In the genomic region with DNA sequence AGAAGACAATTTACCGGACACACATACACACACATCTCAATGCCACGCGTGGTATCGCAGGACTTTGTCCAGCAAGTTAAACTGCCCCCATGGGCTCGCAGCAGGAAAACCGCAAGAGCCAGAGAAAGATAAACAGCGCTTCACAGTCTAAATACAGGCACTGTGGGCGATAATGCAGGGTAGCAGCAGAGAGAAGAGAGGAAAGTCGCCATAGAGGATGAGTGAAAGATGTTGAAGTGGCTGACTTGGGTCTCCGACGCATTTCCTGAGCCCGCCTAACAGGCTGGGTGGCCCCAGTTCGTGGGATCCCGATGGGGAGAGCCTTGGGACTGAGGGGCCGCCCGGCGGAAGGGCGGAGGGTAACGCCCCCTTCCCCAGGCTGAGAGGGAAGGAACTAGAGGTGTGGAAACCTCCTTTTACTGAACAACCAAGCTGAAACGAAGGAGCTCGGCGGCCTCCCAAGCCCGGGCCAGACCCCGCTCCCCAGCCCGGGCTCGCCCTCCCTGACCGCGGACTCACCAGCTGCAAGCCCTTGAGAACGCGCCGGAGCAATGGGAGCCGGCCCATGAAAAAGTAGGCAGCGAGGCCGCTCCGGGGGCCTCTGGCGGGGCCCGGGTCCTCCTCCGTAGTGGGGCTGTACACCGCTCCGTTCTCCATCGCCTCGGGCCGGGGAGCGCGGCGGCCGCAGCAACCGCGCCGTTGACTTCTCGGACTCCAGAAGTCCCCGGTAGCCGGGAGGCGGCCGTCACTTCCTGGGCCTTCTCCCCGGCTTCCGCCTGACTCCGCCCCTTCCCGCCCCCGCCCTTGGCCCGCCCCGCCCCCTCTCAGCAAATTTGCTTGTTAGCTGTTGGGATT, we compare ENCODE assay signal across 1 cellular context.
TF ChIP-seq lines count a peak whose summit lies in the region.

TSS of gene CMTM6 (minus strand) at position 764 of the 855 bp plus-strand sequence. CDS start at position 657, 107 bp downstream.

TF ChIP-seq in GM12878, 131 proteins besides CTCF, POLR2A, EP300 and RAD21 (continued from another document and continues in another):
- TF ChIP-seq, protein P1, sequence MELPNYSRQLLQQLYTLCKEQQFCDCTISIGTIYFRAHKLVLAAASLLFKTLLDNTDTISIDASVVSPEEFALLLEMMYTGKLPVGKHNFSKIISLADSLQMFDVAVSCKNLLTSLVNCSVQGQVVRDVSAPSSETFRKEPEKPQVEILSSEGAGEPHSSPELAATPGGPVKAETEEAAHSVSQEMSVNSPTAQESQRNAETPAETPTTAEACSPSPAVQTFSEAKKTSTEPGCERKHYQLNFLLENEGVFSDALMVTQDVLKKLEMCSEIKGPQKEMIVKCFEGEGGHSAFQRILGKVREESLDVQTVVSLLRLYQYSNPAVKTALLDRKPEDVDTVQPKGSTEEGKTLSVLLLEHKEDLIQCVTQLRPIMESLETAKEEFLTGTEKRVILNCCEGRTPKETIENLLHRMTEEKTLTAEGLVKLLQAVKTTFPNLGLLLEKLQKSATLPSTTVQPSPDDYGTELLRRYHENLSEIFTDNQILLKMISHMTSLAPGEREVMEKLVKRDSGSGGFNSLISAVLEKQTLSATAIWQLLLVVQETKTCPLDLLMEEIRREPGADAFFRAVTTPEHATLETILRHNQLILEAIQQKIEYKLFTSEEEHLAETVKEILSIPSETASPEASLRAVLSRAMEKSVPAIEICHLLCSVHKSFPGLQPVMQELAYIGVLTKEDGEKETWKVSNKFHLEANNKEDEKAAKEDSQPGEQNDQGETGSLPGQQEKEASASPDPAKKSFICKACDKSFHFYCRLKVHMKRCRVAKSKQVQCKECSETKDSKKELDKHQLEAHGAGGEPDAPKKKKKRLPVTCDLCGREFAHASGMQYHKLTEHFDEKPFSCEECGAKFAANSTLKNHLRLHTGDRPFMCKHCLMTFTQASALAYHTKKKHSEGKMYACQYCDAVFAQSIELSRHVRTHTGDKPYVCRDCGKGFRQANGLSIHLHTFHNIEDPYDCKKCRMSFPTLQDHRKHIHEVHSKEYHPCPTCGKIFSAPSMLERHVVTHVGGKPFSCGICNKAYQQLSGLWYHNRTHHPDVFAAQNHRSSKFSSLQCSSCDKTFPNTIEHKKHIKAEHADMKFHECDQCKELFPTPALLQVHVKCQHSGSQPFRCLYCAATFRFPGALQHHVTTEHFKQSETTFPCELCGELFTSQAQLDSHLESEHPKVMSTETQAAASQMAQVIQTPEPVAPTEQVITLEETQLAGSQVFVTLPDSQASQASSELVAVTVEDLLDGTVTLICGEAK (IDR thresholded peaks at IDR 0.05; ENCODE audit: borderline replicate concordance) = 0 out of 2 replicates have a peak, but pooled peaks have one; percentile 30
- TF ChIP-seq SIN3A (IDR thresholded peaks at IDR 0.05; ENCODE audit: low read depth, low read length) = no peak; the same call in none of the 2 replicates
- TF ChIP-seq PAX8 (IDR thresholded peaks at IDR 0.05) = no peak
- 0 out of 2 replicates have a peak, but pooled peaks have one; percentile 46 for TF ChIP-seq NR2F1 (conservative IDR thresholded peaks at IDR 0.05)
- TF ChIP-seq TAF1 (IDR thresholded peaks at IDR 0.05; ENCODE audit: borderline replicate concordance, low read depth, low read length) = peak; percentile 42; the same call in 1 of the 2 replicates
- TF ChIP-seq ZNF217 (IDR thresholded peaks at IDR 0.05) = 0 out of 2 replicates have a peak, but pooled peaks have one; percentile 43
- TF ChIP-seq, protein P2, sequence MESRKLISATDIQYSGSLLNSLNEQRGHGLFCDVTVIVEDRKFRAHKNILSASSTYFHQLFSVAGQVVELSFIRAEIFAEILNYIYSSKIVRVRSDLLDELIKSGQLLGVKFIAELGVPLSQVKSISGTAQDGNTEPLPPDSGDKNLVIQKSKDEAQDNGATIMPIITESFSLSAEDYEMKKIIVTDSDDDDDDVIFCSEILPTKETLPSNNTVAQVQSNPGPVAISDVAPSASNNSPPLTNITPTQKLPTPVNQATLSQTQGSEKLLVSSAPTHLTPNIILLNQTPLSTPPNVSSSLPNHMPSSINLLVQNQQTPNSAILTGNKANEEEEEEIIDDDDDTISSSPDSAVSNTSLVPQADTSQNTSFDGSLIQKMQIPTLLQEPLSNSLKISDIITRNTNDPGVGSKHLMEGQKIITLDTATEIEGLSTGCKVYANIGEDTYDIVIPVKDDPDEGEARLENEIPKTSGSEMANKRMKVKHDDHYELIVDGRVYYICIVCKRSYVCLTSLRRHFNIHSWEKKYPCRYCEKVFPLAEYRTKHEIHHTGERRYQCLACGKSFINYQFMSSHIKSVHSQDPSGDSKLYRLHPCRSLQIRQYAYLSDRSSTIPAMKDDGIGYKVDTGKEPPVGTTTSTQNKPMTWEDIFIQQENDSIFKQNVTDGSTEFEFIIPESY (IDR thresholded peaks at IDR 0.05) = no peak
- TF ChIP-seq, protein P3, sequence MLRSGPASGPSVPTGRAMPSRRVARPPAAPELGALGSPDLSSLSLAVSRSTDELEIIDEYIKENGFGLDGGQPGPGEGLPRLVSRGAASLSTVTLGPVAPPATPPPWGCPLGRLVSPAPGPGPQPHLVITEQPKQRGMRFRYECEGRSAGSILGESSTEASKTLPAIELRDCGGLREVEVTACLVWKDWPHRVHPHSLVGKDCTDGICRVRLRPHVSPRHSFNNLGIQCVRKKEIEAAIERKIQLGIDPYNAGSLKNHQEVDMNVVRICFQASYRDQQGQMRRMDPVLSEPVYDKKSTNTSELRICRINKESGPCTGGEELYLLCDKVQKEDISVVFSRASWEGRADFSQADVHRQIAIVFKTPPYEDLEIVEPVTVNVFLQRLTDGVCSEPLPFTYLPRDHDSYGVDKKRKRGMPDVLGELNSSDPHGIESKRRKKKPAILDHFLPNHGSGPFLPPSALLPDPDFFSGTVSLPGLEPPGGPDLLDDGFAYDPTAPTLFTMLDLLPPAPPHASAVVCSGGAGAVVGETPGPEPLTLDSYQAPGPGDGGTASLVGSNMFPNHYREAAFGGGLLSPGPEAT (IDR thresholded peaks at IDR 0.05; ENCODE audit: low read depth) = peak; percentile 56
- no peak for TF ChIP-seq ZNF207 (IDR thresholded peaks at IDR 0.05; ENCODE audit: borderline replicate concordance)
- no peak for TF ChIP-seq TCF3 (IDR thresholded peaks at IDR 0.05; ENCODE audit: borderline replicate concordance, insufficient read depth, low read depth, low read length)
- no peak for TF ChIP-seq ETV6 (conservative IDR thresholded peaks at IDR 0.05 in 1 of 2, IDR thresholded peaks at IDR 0.05 in 1 of 2; ENCODE audit: borderline replicate concordance in 1 of 2, low read depth in 1 of 2)
- TF ChIP-seq RUNX3 (IDR thresholded peaks at IDR 0.05; ENCODE audit: low read length) = peak; percentile 93
- TF ChIP-seq BHLHE40 (IDR thresholded peaks at IDR 0.05; ENCODE audit: borderline replicate concordance in 1 of 2, low read depth in 2 of 2, low read length in 1 of 2) = no peak
- no peak for TF ChIP-seq PRDM15 (CRISPR knock-in tag; IDR thresholded peaks at IDR 0.05)
- TF ChIP-seq, protein P4, sequence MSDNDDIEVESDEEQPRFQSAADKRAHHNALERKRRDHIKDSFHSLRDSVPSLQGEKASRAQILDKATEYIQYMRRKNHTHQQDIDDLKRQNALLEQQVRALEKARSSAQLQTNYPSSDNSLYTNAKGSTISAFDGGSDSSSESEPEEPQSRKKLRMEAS (IDR thresholded peaks at IDR 0.05; ENCODE audit: low read depth, low read length) = 0 out of 2 replicates have a peak, but pooled peaks have one; percentile 19
- TF ChIP-seq, protein P5, sequence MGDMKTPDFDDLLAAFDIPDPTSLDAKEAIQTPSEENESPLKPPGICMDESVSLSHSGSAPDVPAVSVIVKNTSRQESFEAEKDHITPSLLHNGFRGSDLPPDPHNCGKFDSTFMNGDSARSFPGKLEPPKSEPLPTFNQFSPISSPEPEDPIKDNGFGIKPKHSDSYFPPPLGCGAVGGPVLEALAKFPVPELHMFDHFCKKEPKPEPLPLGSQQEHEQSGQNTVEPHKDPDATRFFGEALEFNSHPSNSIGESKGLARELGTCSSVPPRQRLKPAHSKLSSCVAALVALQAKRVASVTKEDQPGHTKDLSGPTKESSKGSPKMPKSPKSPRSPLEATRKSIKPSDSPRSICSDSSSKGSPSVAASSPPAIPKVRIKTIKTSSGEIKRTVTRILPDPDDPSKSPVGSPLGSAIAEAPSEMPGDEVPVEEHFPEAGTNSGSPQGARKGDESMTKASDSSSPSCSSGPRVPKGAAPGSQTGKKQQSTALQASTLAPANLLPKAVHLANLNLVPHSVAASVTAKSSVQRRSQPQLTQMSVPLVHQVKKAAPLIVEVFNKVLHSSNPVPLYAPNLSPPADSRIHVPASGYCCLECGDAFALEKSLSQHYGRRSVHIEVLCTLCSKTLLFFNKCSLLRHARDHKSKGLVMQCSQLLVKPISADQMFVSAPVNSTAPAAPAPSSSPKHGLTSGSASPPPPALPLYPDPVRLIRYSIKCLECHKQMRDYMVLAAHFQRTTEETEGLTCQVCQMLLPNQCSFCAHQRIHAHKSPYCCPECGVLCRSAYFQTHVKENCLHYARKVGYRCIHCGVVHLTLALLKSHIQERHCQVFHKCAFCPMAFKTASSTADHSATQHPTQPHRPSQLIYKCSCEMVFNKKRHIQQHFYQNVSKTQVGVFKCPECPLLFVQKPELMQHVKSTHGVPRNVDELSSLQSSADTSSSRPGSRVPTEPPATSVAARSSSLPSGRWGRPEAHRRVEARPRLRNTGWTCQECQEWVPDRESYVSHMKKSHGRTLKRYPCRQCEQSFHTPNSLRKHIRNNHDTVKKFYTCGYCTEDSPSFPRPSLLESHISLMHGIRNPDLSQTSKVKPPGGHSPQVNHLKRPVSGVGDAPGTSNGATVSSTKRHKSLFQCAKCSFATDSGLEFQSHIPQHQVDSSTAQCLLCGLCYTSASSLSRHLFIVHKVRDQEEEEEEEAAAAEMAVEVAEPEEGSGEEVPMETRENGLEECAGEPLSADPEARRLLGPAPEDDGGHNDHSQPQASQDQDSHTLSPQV (IDR thresholded peaks at IDR 0.05) = no peak
- TF ChIP-seq, protein P6, sequence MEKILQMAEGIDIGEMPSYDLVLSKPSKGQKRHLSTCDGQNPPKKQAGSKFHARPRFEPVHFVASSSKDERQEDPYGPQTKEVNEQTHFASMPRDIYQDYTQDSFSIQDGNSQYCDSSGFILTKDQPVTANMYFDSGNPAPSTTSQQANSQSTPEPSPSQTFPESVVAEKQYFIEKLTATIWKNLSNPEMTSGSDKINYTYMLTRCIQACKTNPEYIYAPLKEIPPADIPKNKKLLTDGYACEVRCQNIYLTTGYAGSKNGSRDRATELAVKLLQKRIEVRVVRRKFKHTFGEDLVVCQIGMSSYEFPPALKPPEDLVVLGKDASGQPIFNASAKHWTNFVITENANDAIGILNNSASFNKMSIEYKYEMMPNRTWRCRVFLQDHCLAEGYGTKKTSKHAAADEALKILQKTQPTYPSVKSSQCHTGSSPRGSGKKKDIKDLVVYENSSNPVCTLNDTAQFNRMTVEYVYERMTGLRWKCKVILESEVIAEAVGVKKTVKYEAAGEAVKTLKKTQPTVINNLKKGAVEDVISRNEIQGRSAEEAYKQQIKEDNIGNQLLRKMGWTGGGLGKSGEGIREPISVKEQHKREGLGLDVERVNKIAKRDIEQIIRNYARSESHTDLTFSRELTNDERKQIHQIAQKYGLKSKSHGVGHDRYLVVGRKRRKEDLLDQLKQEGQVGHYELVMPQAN (conservative IDR thresholded peaks at IDR 0.05) = peak; percentile 85
- peak; percentile 47 for TF ChIP-seq EED (IDR thresholded peaks at IDR 0.05; ENCODE audit: low read depth)
- 0 out of 2 replicates have a peak, but pooled peaks have one; percentile 17 for TF ChIP-seq MEF2A (IDR thresholded peaks at IDR 0.05; ENCODE audit: insufficient read depth, low read depth, low read length)
- TF ChIP-seq EGR1 (IDR thresholded peaks at IDR 0.05; ENCODE audit: borderline replicate concordance in 1 of 2, low read depth in 2 of 2, low read length in 2 of 2) = peak in 1 of 2 experiments; percentile 81; a peak in 2 of 3 replicates
- peak; percentile 69; the same call in 1 of the 2 replicates for TF ChIP-seq MLLT1 (IDR thresholded peaks at IDR 0.05)
- TF ChIP-seq NBN (IDR thresholded peaks at IDR 0.05) = peak; percentile 56; the same call in 1 of the 2 replicates
- TF ChIP-seq CHD1 (IDR thresholded peaks at IDR 0.05; ENCODE audit: low read depth, low read length) = 0 out of 2 replicates have a peak, but pooled peaks have one; percentile 43
- no peak for TF ChIP-seq HCFC1 (IDR thresholded peaks at IDR 0.05; ENCODE audit: low read length)
- 0 out of 2 replicates have a peak, but pooled peaks have one; percentile 3 for TF ChIP-seq TCF7 (IDR thresholded peaks at IDR 0.05; ENCODE audit: borderline replicate concordance)
- TF ChIP-seq POLR2AphosphoS5 (IDR thresholded peaks at IDR 0.05; ENCODE audit: low read length) = peak; percentile 85
